17 cellular contexts compared by ENCODE assay signal in the genomic region with DNA sequence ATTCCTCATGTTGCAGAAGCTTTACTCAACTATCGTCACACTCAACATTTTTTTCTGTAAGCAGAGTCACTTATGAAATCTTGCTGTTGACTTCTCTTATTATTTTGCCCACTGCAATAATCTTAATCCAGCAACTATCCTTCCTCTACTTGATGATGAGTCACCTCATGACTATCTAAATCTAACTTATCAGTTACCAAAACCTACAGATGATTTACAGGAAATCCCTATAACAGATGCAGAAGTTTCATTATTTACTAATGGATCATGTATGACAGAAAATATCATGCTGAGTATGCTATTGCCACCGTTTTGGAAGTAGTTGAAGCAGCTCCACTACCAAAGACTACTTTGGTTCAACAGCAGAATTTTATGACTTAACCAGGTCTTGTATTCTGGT.
"Had no signal": no experiment of that assay in that cellular context is flagged by ENCODE, and none has a peak within 500 bp of the region (broad histone marks: within the 10 kb centered on the region; RNA-seq: fewer than 3 reads in every experiment).

No MANE protein-coding gene starts in this region.

- H3K27ac Mint-ChIP-seq: activated CD8-positive, alpha-beta memory T cell treated with anti-CD3 and anti-CD28 coated beads, Interleukin-2, amount 10 ng/mL, durations not matched to agents 7 days and 5 days; activated naive CD4-positive, alpha-beta T cell treated with anti-CD3 and anti-CD28 coated beads for 36 hours; activated naive CD8-positive, alpha-beta T cell treated with anti-CD3 and anti-CD28 coated beads, Interleukin-2, amount 50 U/mL, for 24 hours; activated T-helper 2 cell treated with anti-CD3 and anti-CD28 coated beads, Interferon-gamma antibody, Interleukin-2, Interleukin-4, amounts not matched to agents 10 μg/mL and 5 μg/mL and 100 μg/mL, durations not matched to agents 14 hours and 24 hours and 36 hours; naive thymus-derived CD4-positive, alpha-beta T cell had no signal

- H3K36me3 Mint-ChIP-seq: activated CD8-positive, alpha-beta memory T cell treated with anti-CD3 and anti-CD28 coated beads, Interleukin-2, amount 10 ng/mL, durations not matched to agents 7 days and 5 days; naive thymus-derived CD4-positive, alpha-beta T cell had no signal

- ATAC-seq: activated CD4-positive, CD25-positive, alpha-beta regulatory T cell treated with anti-CD3 and anti-CD28 coated beads, Interleukin-2, amount 50 U/mL, for 24 hours; activated CD8-positive, alpha-beta memory T cell treated with anti-CD3 and anti-CD28 coated beads, Interleukin-2, amount 10 ng/mL, durations not matched to agents 7 days and 5 days; activated naive CD8-positive, alpha-beta T cell treated with anti-CD3 and anti-CD28 coated beads, Interleukin-2, amount 50 U/mL, for 24 hours; left lung; mucosa of descending colon; naive thymus-derived CD4-positive, alpha-beta T cell had no signal

- H3K9me3 Mint-ChIP-seq: activated naive CD4-positive, alpha-beta T cell treated with anti-CD3 and anti-CD28 coated beads for 36 hours; activated naive CD8-positive, alpha-beta T cell treated with anti-CD3 and anti-CD28 coated beads, Interleukin-2, amount 50 U/mL, for 24 hours; activated T-helper 2 cell treated with anti-CD3 and anti-CD28 coated beads, Interferon-gamma antibody, Interleukin-2, Interleukin-4, amounts not matched to agents 10 μg/mL and 5 μg/mL and 100 μg/mL, durations not matched to agents 14 hours and 24 hours and 36 hours had no signal

- H3K4me1 Mint-ChIP-seq: activated CD8-positive, alpha-beta memory T cell treated with anti-CD3 and anti-CD28 coated beads, Interleukin-2, amount 10 ng/mL, durations not matched to agents 7 days and 5 days; activated naive CD8-positive, alpha-beta T cell treated with anti-CD3 and anti-CD28 coated beads, Interleukin-2, amount 50 U/mL, for 24 hours; naive thymus-derived CD4-positive, alpha-beta T cell had no signal

- DNase-seq: activated CD4-positive, alpha-beta T cell treated with anti-CD3 and anti-CD28 coated beads, Interleukin-2, amount 50 U/mL, for 4 hours; activated CD8-positive, alpha-beta memory T cell treated with anti-CD3 and anti-CD28 coated beads, Interleukin-2, amount 10 ng/mL, durations not matched to agents 7 days and 5 days; activated naive CD4-positive, alpha-beta T cell treated with anti-CD3 and anti-CD28 coated beads for 36 hours; activated naive CD8-positive, alpha-beta T cell treated with anti-CD3 and anti-CD28 coated beads, Interleukin-2, amount 50 U/mL, for 24 hours; activated T-cell treated with anti-CD3 and anti-CD28 coated beads, Interleukin-2, amount 50 U/mL, for 1 hour; erythroblast; left lung; mucosa of descending colon; naive thymus-derived CD4-positive, alpha-beta T cell; retina; stimulated activated CD4-positive, alpha-beta T cell treated with anti-CD3 and anti-CD28 coated beads, Interleukin-4, amount 100 ng/mL, for 4 hours; stimulated activated CD8-positive, alpha-beta memory T cell treated with anti-CD3 and anti-CD28 coated beads, Interleukin-4, amount 100 ng/mL, for 48 hours; stimulated activated naive CD4-positive, alpha-beta T cell treated with Interleukin-2 at 50 U/mL for 16 hours; substantia nigra; T-helper 2 cell had no signal

- H3K4me3 Mint-ChIP-seq: activated CD8-positive, alpha-beta memory T cell treated with anti-CD3 and anti-CD28 coated beads, Interleukin-2, amount 10 ng/mL, durations not matched to agents 7 days and 5 days; activated naive CD4-positive, alpha-beta T cell treated with anti-CD3 and anti-CD28 coated beads for 36 hours; activated naive CD8-positive, alpha-beta T cell treated with anti-CD3 and anti-CD28 coated beads, Interleukin-2, amount 50 U/mL, for 24 hours; naive thymus-derived CD4-positive, alpha-beta T cell had no signal
